In genomic region chr22:23315341-23315917, GRCh38 we compare ENCODE assay signal across 8 cellular contexts.
DNase-seq lines count a peak whose midpoint lies in the region; ATAC-seq and TF ChIP-seq lines count a peak whose summit lies in the region.

No MANE protein-coding gene starts in this region.

- H3K36me3 Mint-ChIP-seq in immature natural killer cell: peaks cover 0 to 9% (median 0%) of the 10 kb centered on the region in 3 donors

- H3K27ac Mint-ChIP-seq in immature natural killer cell: no peak overlapping the region

- no peaks in the 10 kb centered on the region for H3K4me1 Mint-ChIP-seq in immature natural killer cell

- in situ Hi-C loops in astrocyte of the spinal cord (cut with HindIII; ENCODE audit: low sequenced_read_pairs): no loop called here

- peaks cover 0 to 3% (median 2%) of the 10 kb centered on the region in 3 donors for H3K27me3 Mint-ChIP-seq in immature natural killer cell (ENCODE audit: low read depth in 3 of 3)

- DNase-seq in Daoy (ENCODE audit: low read depth): peak; percentile 23
- peak; percentile 41 for DNase-seq in LoVo (ENCODE audit: low spot score)
- peak in 4 of 5 donors; percentile 15 to 45 (median 32) for DNase-seq in T-helper 1 cell
- peak; percentile 76 for DNase-seq in astrocyte of the spinal cord (ENCODE audit: low read depth, low spot score)
- DNase-seq in immature natural killer cell: peak; percentile 27 to 38 (median 28)
- peak; percentile 60 to 67 for DNase-seq in stimulated activated CD4-positive, alpha-beta T cell treated with anti-CD3 and anti-CD28 coated beads, Interleukin-2, amount 100 ng/mL, for 24 hours

- H3K4me3 Mint-ChIP-seq in immature natural killer cell: no peak overlapping the region

- H3K9me3 Mint-ChIP-seq in immature natural killer cell: no peaks in the 10 kb centered on the region

- H3K4me3 ChIP-seq in astrocyte of the spinal cord (ENCODE audit: low read depth, low read length): no peak overlapping the region

- peak; percentile 69 for TF ChIP-seq CTCF in astrocyte of the spinal cord (IDR thresholded peaks at IDR 0.05; ENCODE audit: low read depth, low read length)

- ATAC-seq in GM21723 (IDR thresholded peaks at IDR 0.05; ENCODE audit: unreplicated experiment) (no peak), esophagus mucosa (no peak)

Comparison
In these comparisons a context has a peak if more than half of its experiments do, and no peak if none do; other contexts are left out.
1. DNase-seq: peak in every context shown above with its lines; median percentile 76 in astrocyte of the spinal cord; 64 in stimulated activated CD4-positive, alpha-beta T cell treated with anti-CD3 and anti-CD28 coated beads, Interleukin-2, amount 100 ng/mL, for 24 hours; 41 in LoVo; 32 in T-helper 1 cell; 28 in immature natural killer cell; 23 in Daoy.